15 cellular contexts compared by ENCODE assay signal in the genomic region with DNA sequence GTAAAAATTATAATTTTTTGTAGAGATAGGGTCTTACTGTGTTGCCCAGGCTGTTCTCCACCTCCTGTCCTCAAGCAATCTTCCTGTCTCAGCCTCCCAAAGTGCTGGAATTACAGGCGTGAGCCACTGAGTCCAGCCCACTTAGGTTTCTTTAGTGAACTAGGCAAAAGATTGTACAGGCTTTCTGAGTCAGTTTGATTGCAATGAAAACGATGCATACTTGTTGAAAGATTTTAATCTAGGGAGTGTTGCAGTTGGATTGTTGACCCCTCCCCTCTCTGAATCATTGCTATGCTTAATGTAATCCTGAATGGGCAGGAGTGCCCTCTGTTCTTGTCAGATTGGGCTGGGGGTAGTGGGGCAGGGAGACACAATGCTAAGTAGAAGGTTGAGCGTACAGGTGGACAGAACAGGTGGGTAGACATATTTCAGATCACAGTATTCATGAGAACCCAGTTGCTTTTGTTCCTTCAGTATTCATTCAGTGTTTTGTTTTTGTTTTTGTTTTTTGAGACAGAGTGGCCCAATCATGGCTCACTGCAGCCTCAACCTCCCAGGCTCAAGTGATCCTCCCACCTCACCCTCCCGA.
DNase-seq lines count a peak whose midpoint lies in the region; ATAC-seq, FAIRE-seq and TF ChIP-seq lines count a peak whose summit lies in the region.
"Had no signal": no experiment of that assay in that cellular context is flagged by ENCODE, and none has a peak within 500 bp of the region (broad histone marks: within the 10 kb centered on the region; RNA-seq: fewer than 3 reads in every experiment).

No MANE protein-coding gene starts in this region.

- ATAC-seq in left lobe of liver (peak; percentile 11), T-cell (replicated peaks in 1 of 4) (no peak)
- ATAC-seq: heart right ventricle had no signal

- H3K36me3 Mint-ChIP-seq in chondrocyte (ENCODE audit: low read depth) (no peaks in the 10 kb centered on the region), T-cell (peaks cover 3% of the 10 kb centered on the region)

- no peak for TF ChIP-seq CTCF in chondrocyte (IDR thresholded peaks at IDR 0.05)

- H3K27ac Mint-ChIP-seq in chondrocyte (ENCODE audit: unreplicated experiment) (peak overlapping the region; percentile 70), T-cell (no peak overlapping the region)

- no peak overlapping the region for H3K4me3 Mint-ChIP-seq in chondrocyte (ENCODE audit: unreplicated experiment)
- H3K4me3 Mint-ChIP-seq in T-cell: no peak overlapping the region

- H3K4me1 Mint-ChIP-seq in chondrocyte (ENCODE audit: low read depth) (peaks cover 45% of the 10 kb centered on the region), T-cell (peaks cover 0 to 13% (median 2%) of the 10 kb centered on the region in 3 donors)

- DNase-seq in AG08395 (ENCODE audit: low spot score): peak; percentile 46
- peak; percentile 11 for DNase-seq in LoVo (ENCODE audit: low spot score)
- no peak for DNase-seq in chondrocyte (ENCODE audit: low spot score)
- DNase-seq in left lobe of liver (ENCODE audit: low spot score): no peak
- no peak for DNase-seq in T-cell
- no peak for DNase-seq in frontal cortex (ENCODE audit: low spot score in 2 of 2)
- DNase-seq in D341Med (ENCODE audit: low spot score): no peak
- DNase-seq in dermis blood vessel endothelial cell: no peak
- DNase-seq: activated CD4-positive, alpha-beta T cell treated with anti-CD3 and anti-CD28 coated beads, Interleukin-2, amount 50 U/mL, for 1 hour; activated effector memory CD4-positive, alpha-beta T cell treated with anti-CD3 and anti-CD28 coated beads, Interleukin-2, amount 50 U/mL, for 16 hours; cortex of kidney; DMS53; heart right ventricle; NCI-H1092; NCI-H526 treated with DMSO at 0.1 percent for 48 hours had no signal

- FAIRE-seq in frontal cortex (lab: Jason Lieb, UNC): no peak

- H3K9me3 Mint-ChIP-seq in chondrocyte (ENCODE audit: low read depth): no peaks in the 10 kb centered on the region
- no peaks in the 10 kb centered on the region for H3K9me3 Mint-ChIP-seq in T-cell

- CTCF ChIA-PET in T-cell (lab: Charles Lee): no interaction called here

- POLR2A ChIA-PET in T-cell (lab: Charles Lee): no interaction called here

- no peaks in the 10 kb centered on the region for H3K27me3 Mint-ChIP-seq in chondrocyte (ENCODE audit: low read depth)
- no peaks in the 10 kb centered on the region for H3K27me3 Mint-ChIP-seq in T-cell

Comparison
In these comparisons a context has a peak if more than half of its experiments do, and no peak if none do; other contexts are left out.
1. DNase-seq: peak in AG08395 (single experiment) and LoVo (single experiment); none in chondrocyte (single experiment), left lobe of liver (single experiment), T-cell (0 of 34), frontal cortex (0 of 2), D341Med (single experiment) and dermis blood vessel endothelial cell (single experiment).